ENCODE assay signal across 18 cellular contexts in the genomic region with DNA sequence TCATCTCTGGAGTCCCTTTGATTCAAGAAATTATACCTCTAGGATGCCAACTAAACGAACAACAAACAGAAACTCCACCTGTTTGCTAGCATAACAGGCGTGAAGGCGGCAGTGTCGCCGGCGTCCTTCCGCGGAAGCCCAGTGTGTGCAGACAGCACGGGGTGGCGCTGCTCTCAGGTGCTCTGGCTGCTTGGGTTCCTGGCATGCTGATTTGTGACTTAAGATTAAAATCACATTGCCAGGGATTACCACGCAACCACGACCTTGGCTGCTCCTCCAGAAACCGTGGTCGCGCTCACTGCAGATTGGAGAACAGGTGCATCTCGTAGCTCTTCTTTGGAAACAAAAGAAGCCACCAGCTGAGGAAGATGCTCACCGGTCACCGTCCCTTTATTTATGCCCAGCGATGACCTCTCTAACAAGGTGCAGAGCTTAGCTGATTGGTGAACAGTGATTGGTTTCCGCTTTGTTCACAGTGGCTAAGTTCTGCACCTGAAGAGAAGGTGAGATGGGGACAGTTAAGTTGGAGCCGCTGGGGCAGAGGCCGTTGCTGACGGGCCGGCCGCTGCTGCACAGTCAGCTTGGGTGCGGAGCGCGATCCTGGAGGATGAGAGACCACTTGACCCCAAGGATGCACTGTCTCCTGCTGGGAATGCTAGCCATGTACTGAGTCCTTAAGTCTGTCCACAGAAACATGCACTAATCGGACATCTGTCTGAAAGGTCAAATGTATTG.
DNase-seq lines count a peak whose midpoint lies in the region; ATAC-seq, FAIRE-seq and TF ChIP-seq lines count a peak whose summit lies in the region.
"Had no signal": no experiment of that assay in that cellular context is flagged by ENCODE, and none has a peak within 500 bp of the region (broad histone marks: within the 10 kb centered on the region; RNA-seq: fewer than 3 reads in every experiment).

No MANE protein-coding gene starts in this region.

- H3K36me3 ChIP-seq in right atrium auricular region (peaks cover 94% of the 10 kb centered on the region), gastroesophageal sphincter (peaks cover 0 to 88% of the 10 kb centered on the region in 2 donors), sigmoid colon (peaks cover 16 to 73% (median 45%) of the 10 kb centered on the region in 4 donors), aorta (ENCODE audit: control insufficient read depth in 1 of 2, insufficient read depth in 2 of 2, low read length in 1 of 2) (peaks cover 0 to 8% of the 10 kb centered on the region in 2 donors)

- CTCF ChIA-PET in activated naive CD4-positive, alpha-beta T cell treated with anti-CD3 and anti-CD28 coated beads for 36 hours (lab: Charles Lee): no interaction called here

- DNase-seq in right atrium auricular region (ENCODE audit: low spot score) (no peak), Right ventricle myocardium inferior (ENCODE audit: missing footprints) (no peak), sigmoid colon (peak; percentile 61), aorta (peak; percentile 39 to 73), H54 (ENCODE audit: insufficient read length, low spot score) (no peak), GM12891 (ENCODE audit: insufficient read length, low spot score) (no peak)
- no peak for DNase-seq in activated naive CD4-positive, alpha-beta T cell treated with anti-CD3 and anti-CD28 coated beads for 36 hours
- DNase-seq: activated CD8-positive, alpha-beta T cell treated with anti-CD3 and anti-CD28 coated beads for 36 hours; activated T-cell treated with anti-CD3 and anti-CD28 coated beads, Interleukin-2, amount 50 U/mL, for 72 hours; cerebellar nuclear complex; foreskin keratinocyte; naive thymus-derived CD4-positive, alpha-beta T cell; NCI-H146; T-helper 2 cell had no signal

- H3K4me1 ChIP-seq in right atrium auricular region (peaks cover 0 to 82% of the 10 kb centered on the region in 2 donors), gastroesophageal sphincter (peaks cover 0 to 100% (median 29%) of the 10 kb centered on the region in 3 donors), sigmoid colon (peaks cover 0 to 100% (median 89%) of the 10 kb centered on the region in 4 donors), aorta (ENCODE audit: control insufficient read depth in 1 of 2, insufficient read depth in 2 of 2, low read length in 2 of 2) (peaks cover 0 to 2% of the 10 kb centered on the region in 2 donors)
- H3K4me1 ChIP-seq: foreskin keratinocyte had no signal

- H3K27me3 ChIP-seq in right atrium auricular region (no peaks in the 10 kb centered on the region), gastroesophageal sphincter (no peaks in the 10 kb centered on the region), sigmoid colon (no peaks in the 10 kb centered on the region), aorta (ENCODE audit: control insufficient read depth in 1 of 2, insufficient read depth in 2 of 2, low read length in 1 of 2) (no peaks in the 10 kb centered on the region)
- H3K27me3 ChIP-seq: foreskin keratinocyte had no signal

- no peak for ATAC-seq in Right ventricle myocardium inferior
- no peak for ATAC-seq in gastroesophageal sphincter
- no peak for ATAC-seq in aorta (ENCODE audit: low FRiP score)
- ATAC-seq: activated CD8-positive, alpha-beta T cell treated with anti-CD3 and anti-CD28 coated beads for 36 hours; activated T-cell treated with anti-CD3 and anti-CD28 coated beads, Interleukin-2, amount 50 U/mL, for 72 hours; naive thymus-derived CD4-positive, alpha-beta T cell; WTC11 had no signal

- no peak overlapping the region for H3K4me3 Mint-ChIP-seq in activated naive CD4-positive, alpha-beta T cell treated with anti-CD3 and anti-CD28 coated beads for 36 hours
- H3K4me3 Mint-ChIP-seq: activated CD8-positive, alpha-beta T cell treated with anti-CD3 and anti-CD28 coated beads for 36 hours; activated T-cell treated with anti-CD3 and anti-CD28 coated beads, Interleukin-2, amount 50 U/mL, for 72 hours; naive thymus-derived CD4-positive, alpha-beta T cell; WTC11 had no signal

- H3K27ac ChIP-seq in right atrium auricular region: peak overlapping the region; percentile 68 to 85
- peak overlapping the region; percentile 73 to 89 (median 81) for H3K27ac ChIP-seq in gastroesophageal sphincter
- peak overlapping the region; percentile 77 to 99 (median 86) for H3K27ac ChIP-seq in sigmoid colon
- H3K27ac ChIP-seq in aorta (ENCODE audit: low read depth in 1 of 2, low read length in 2 of 2): peak overlapping the region in 1 of 2 donors; percentile 87
- H3K27ac ChIP-seq: foreskin keratinocyte had no signal

- intact Hi-C loops in Right ventricle myocardium inferior (cut with DNase I): loop anchor here (5.0 kb wide), 1 partner anchor 78 kb away; no protein-coding TSS in a partner anchor
- intact Hi-C loops in sigmoid colon (cut with DNase I): no loop called here
- intact Hi-C loops in aorta (cut with DNase I): loop anchor here in 1 of 2 donors (10.0 kb wide), 1 partner anchor 300 kb away; no protein-coding TSS in a partner anchor
- intact Hi-C loops in activated naive CD4-positive, alpha-beta T cell treated with anti-CD3 and anti-CD28 coated beads for 36 hours (cut with micrococcal nuclease): no loop called here

- no peaks in the 10 kb centered on the region for H3K27me3 Mint-ChIP-seq in activated naive CD4-positive, alpha-beta T cell treated with anti-CD3 and anti-CD28 coated beads for 36 hours (ENCODE audit: low read depth)
- H3K27me3 Mint-ChIP-seq: activated CD8-positive, alpha-beta T cell treated with anti-CD3 and anti-CD28 coated beads for 36 hours; naive thymus-derived CD4-positive, alpha-beta T cell had no signal

- TF ChIP-seq CTCF in right atrium auricular region (IDR thresholded peaks at IDR 0.05): no peak
- no peak for TF ChIP-seq CTCF in gastroesophageal sphincter (IDR thresholded peaks at IDR 0.05)
- TF ChIP-seq CTCF in sigmoid colon (IDR thresholded peaks at IDR 0.05): no peak

- WGBS in gastroesophageal sphincter (ENCODE audit: low coverage in 1 of 2), 2 donors: 78 to 86% methylated on average over 10 to 11 of the region's 29 CpGs
- 91 to 92% methylated on average over 29 of the region's 29 CpGs for WGBS in sigmoid colon, 2 donors
- WGBS in aorta, 2 donors: 73 to 76% methylated on average over 29 of the region's 29 CpGs

- H3K4me3 ChIP-seq in right atrium auricular region (no peak overlapping the region), gastroesophageal sphincter (no peak overlapping the region), sigmoid colon (no peak overlapping the region), aorta (ENCODE audit: low read length in 2 of 2) (no peak overlapping the region)
- H3K4me3 ChIP-seq: lung had no signal

- H3K27ac Mint-ChIP-seq in activated naive CD4-positive, alpha-beta T cell treated with anti-CD3 and anti-CD28 coated beads for 36 hours: no peak overlapping the region
- H3K27ac Mint-ChIP-seq: activated CD8-positive, alpha-beta T cell treated with anti-CD3 and anti-CD28 coated beads for 36 hours; activated T-cell treated with anti-CD3 and anti-CD28 coated beads, Interleukin-2, amount 50 U/mL, for 72 hours had no signal

- H3K9me3 ChIP-seq in right atrium auricular region: no peaks in the 10 kb centered on the region
- H3K9me3 ChIP-seq in gastroesophageal sphincter: no peaks in the 10 kb centered on the region
- no peaks in the 10 kb centered on the region for H3K9me3 ChIP-seq in sigmoid colon
- no peaks in the 10 kb centered on the region for H3K9me3 ChIP-seq in aorta (ENCODE audit: control insufficient read depth, low read length)

- FAIRE-seq in H54 (lab: Jason Lieb, UNC) (no peak), GM12891 (lab: Jason Lieb, UNC) (no peak)
- FAIRE-seq: endometrium had no signal

- TF ChIP-seq POLR2A in gastroesophageal sphincter (IDR thresholded peaks at IDR 0.05) (no peak), sigmoid colon (IDR thresholded peaks at IDR 0.05) (no peak), H54 (IDR thresholded peaks at IDR 0.05; ENCODE audit: low read depth, low read length) (no peak), GM12891 (IDR thresholded peaks at IDR 0.05; ENCODE audit: low read depth, low read length) (no peak)

- H3K36me3 Mint-ChIP-seq in activated naive CD4-positive, alpha-beta T cell treated with anti-CD3 and anti-CD28 coated beads for 36 hours (ENCODE audit: low read depth): peaks cover 2% of the 10 kb centered on the region
- H3K36me3 Mint-ChIP-seq: WTC11 had no signal

- no peaks in the 10 kb centered on the region for H3K4me1 Mint-ChIP-seq in activated naive CD4-positive, alpha-beta T cell treated with anti-CD3 and anti-CD28 coated beads for 36 hours (ENCODE audit: low read depth)
- H3K4me1 Mint-ChIP-seq: naive thymus-derived CD4-positive, alpha-beta T cell; WTC11 had no signal

- TF ChIP-seq EP300 in gastroesophageal sphincter (IDR thresholded peaks at IDR 0.05) (no peak), sigmoid colon (IDR thresholded peaks at IDR 0.05) (no peak)

- no peaks in the 10 kb centered on the region for H3K9me3 Mint-ChIP-seq in activated naive CD4-positive, alpha-beta T cell treated with anti-CD3 and anti-CD28 coated beads for 36 hours
- H3K9me3 Mint-ChIP-seq: activated CD8-positive, alpha-beta T cell treated with anti-CD3 and anti-CD28 coated beads for 36 hours; activated T-cell treated with anti-CD3 and anti-CD28 coated beads, Interleukin-2, amount 50 U/mL, for 72 hours; WTC11 had no signal

TF ChIP-seq in GM12891, 5 proteins besides CTCF, POLR2A, EP300 and RAD21:
- TF ChIP-seq POLR2AphosphoS5 (IDR thresholded peaks at IDR 0.05; ENCODE audit: low read depth, low read length): no peak
- no peak for TF ChIP-seq SPI1 (IDR thresholded peaks at IDR 0.05; ENCODE audit: low read depth, low read length)
- no peak for TF ChIP-seq PAX5 (IDR thresholded peaks at IDR 0.05; ENCODE audit: insufficient read depth, low read length, severe bottlenecking)
- TF ChIP-seq POU2F2 (IDR thresholded peaks at IDR 0.05; ENCODE audit: low read depth, low read length): no peak
- TF ChIP-seq TAF1 (IDR thresholded peaks at IDR 0.05; ENCODE audit: low read depth, low read length): no peak

Comparison
In these comparisons a context has a peak if more than half of its experiments do, and no peak if none do; other contexts are left out.
1. DNase-seq: peak in sigmoid colon (single experiment) and aorta (2 of 2); none in right atrium auricular region (single experiment), Right ventricle myocardium inferior (single experiment), H54 (single experiment), GM12891 (single experiment) and activated naive CD4-positive, alpha-beta T cell treated with anti-CD3 and anti-CD28 coated beads for 36 hours (single experiment).